ENCODE assay signal across 28 cellular contexts in genomic region chr3:70097084-70097483, GRCh38.
DNase-seq lines count a peak whose midpoint lies in the region; ATAC-seq, FAIRE-seq and TF ChIP-seq lines count a peak whose summit lies in the region.
"Had no signal": no experiment of that assay in that cellular context is flagged by ENCODE, and none has a peak within 500 bp of the region (broad histone marks: within the 10 kb centered on the region; RNA-seq: fewer than 3 reads in every experiment).

No MANE protein-coding gene starts in this region.

- POLR2A ChIA-PET in H1 (lab: Charles Lee; ENCODE audit: partially characterized antibody): no interaction called here

- intact Hi-C loops in natural killer cell (cut with micrococcal nuclease): no loop called here

- H3K27me3 ChIP-seq in GM23338 (ENCODE audit: insufficient read depth): no peaks in the 10 kb centered on the region
- no peaks in the 10 kb centered on the region for H3K27me3 ChIP-seq in H1 (replicated peaks in 1 of 4; ENCODE audit: control insufficient read depth in 3 of 4, extremely low read depth in 1 of 4, insufficient read depth in 3 of 4, low read length in 3 of 4)
- H3K27me3 ChIP-seq: SJSA1 had no signal

- no peak for TF ChIP-seq POLR2A in H1 (IDR thresholded peaks at IDR 0.05; ENCODE audit: control extremely low read depth in 1 of 2, low read depth in 2 of 2, low read length in 2 of 2)

- no peaks in the 10 kb centered on the region for H3K23me2 ChIP-seq in H1 (ENCODE audit: low read depth, low read length)

- H3K9me3 Mint-ChIP-seq in GM23338: no peaks in the 10 kb centered on the region; the same call in 2 of the 3 replicates
- peaks cover 0 to 8% (median 3%) of the 10 kb centered on the region in 6 donors for H3K9me3 Mint-ChIP-seq in immature natural killer cell
- H3K9me3 Mint-ChIP-seq in natural killer cell: no peaks in the 10 kb centered on the region
- H3K9me3 Mint-ChIP-seq: CD14-positive monocyte, HFFc6 had no signal

- TF ChIP-seq EP300 in H1 (IDR thresholded peaks at IDR 0.05; ENCODE audit: borderline replicate concordance in 1 of 2, low read depth in 2 of 2, low read length in 2 of 2): no peak

- H3K23ac ChIP-seq in H1 (ENCODE audit: insufficient read length): no peak overlapping the region

- no peaks in the 10 kb centered on the region for H3K27me3 Mint-ChIP-seq in GM23338 (ENCODE audit: insufficient read depth, low read depth, poor library complexity)
- H3K27me3 Mint-ChIP-seq in immature natural killer cell (ENCODE audit: low read depth in 3 of 3): peaks cover 0 to 6% (median 0%) of the 10 kb centered on the region in 3 donors
- peaks cover 0 to 3% of the 10 kb centered on the region in 2 donors for H3K27me3 Mint-ChIP-seq in natural killer cell (ENCODE audit: low read depth in 2 of 2)

- TF ChIP-seq CTCF in GM23338 (conservative IDR thresholded peaks at IDR 0.05; ENCODE audit: low read depth in 2 of 2) (peak; percentile 16 to 49; a peak in 3 of 4 replicates), H1 (IDR thresholded peaks at IDR 0.05; ENCODE audit: control extremely low read depth in 1 of 3, insufficient read depth in 1 of 3, low read depth in 1 of 3, low read length in 3 of 3) (no peak), natural killer cell (IDR thresholded peaks at IDR 0.05) (no peak)

- no peak overlapping the region for H4K91ac ChIP-seq in H1 (replicated peaks; ENCODE audit: insufficient read length, low read length)

- no peak overlapping the region for H3K56ac ChIP-seq in H1 (replicated peaks; ENCODE audit: insufficient read length, low read depth, low read length)

- H3K36me3 Mint-ChIP-seq in GM23338 (ENCODE audit: low read depth) (peaks cover 3% of the 10 kb centered on the region; the same call in 2 of the 3 replicates), immature natural killer cell (no peaks in the 10 kb centered on the region), natural killer cell (no peaks in the 10 kb centered on the region)
- H3K36me3 Mint-ChIP-seq: CD14-positive monocyte had no signal

- peak in 1 of 2 experiments; percentile 30; a peak in 2 of 4 replicates for TF ChIP-seq RAD21 in H1 (IDR thresholded peaks at IDR 0.05 in 1 of 2, conservative IDR thresholded peaks at IDR 0.05 in 1 of 2; ENCODE audit: low read depth in 2 of 2, low read length in 2 of 2)

- no peaks in the 10 kb centered on the region for H3K36me3 ChIP-seq in GM23338 (ENCODE audit: insufficient read depth)
- H3K36me3 ChIP-seq in H1 (ENCODE audit: control insufficient read depth in 2 of 4, insufficient read depth in 4 of 4, low read length in 3 of 4): no peaks in the 10 kb centered on the region
- H3K36me3 ChIP-seq: BE2C, HAP-1, SJSA1 had no signal

- H3K4me2 ChIP-seq in GM23338 (no peak overlapping the region), H1 (ENCODE audit: insufficient read depth in 1 of 2, low read depth in 2 of 2, low read length in 2 of 2) (no peak overlapping the region)

- H2BK5ac ChIP-seq in H1 (ENCODE audit: low read depth, low read length): no peak overlapping the region

- no peak overlapping the region for H3K14ac ChIP-seq in H1 (ENCODE audit: insufficient read length)

- no peak overlapping the region for H3K4me3 Mint-ChIP-seq in GM23338
- no peak overlapping the region for H3K4me3 Mint-ChIP-seq in immature natural killer cell
- H3K4me3 Mint-ChIP-seq in natural killer cell: no peak overlapping the region
- H3K4me3 Mint-ChIP-seq: CD14-positive monocyte, HFFc6 had no signal

- peak; percentile 7 for FAIRE-seq in H1 (lab: Jason Lieb, UNC)
- FAIRE-seq: HepG2 had no signal

- H2AFZ ChIP-seq in GM23338: 0 out of 2 replicates have a peak overlapping the region, but pooled peaks have one; percentile 8
- H2AFZ ChIP-seq in H1 (ENCODE audit: low read length): no peak overlapping the region
- H2AFZ ChIP-seq: GM23248 had no signal

- H2BK120ac ChIP-seq in H1 (replicated peaks; ENCODE audit: low read depth, low read length): no peak overlapping the region

- H3K9ac ChIP-seq in H1 (replicated peaks in 1 of 4; ENCODE audit: extremely low read depth in 1 of 4, low read depth in 3 of 4, low read length in 3 of 4): no peak overlapping the region; a peak in 1 of 7 replicates
- H3K9ac ChIP-seq: GM23248 had no signal

- H4K8ac ChIP-seq in H1 (ENCODE audit: extremely low read depth, insufficient read depth, low read length): no peak overlapping the region

- no peak for DNase-seq in GM23338 (ENCODE audit: low spot score)
- no peak for DNase-seq in H1 (ENCODE audit: low read depth in 1 of 2, low spot score in 2 of 2)
- DNase-seq in medulla oblongata (ENCODE audit: extremely low spot score): peak; percentile 44
- DNase-seq in immature natural killer cell: no peak
- no peak for DNase-seq in NK-92 (lab: John Stamatoyannopoulos, UW; ENCODE audit: unreplicated experiment)
- no peak for DNase-seq in activated naive CD4-positive, alpha-beta T cell treated with Interleukin-2 at 50 U/mL for 16 hours
- no peak for DNase-seq in natural killer cell
- DNase-seq: BE2C; Calu3; DMS153; DND-41; GM23248; HFFc6; Karpas-422; NCI-H1092 treated with DMSO at 0.1 percent for 48 hours; NCI-H1436 treated with DMSO at 0.1 percent for 48 hours; NCI-H187 treated with DMSO at 0.1 percent for 48 hours; NCI-H2171 treated with DMSO at 0.1 percent for 48 hours; NCI-H345; NCI-H510A treated with DMSO at 0.1 percent for 48 hours; NCI-H748 treated with DMSO at 0.1 percent for 48 hours; NK-92 treated with Interleukin-12 subunit alpha and Interleukin-12 subunit beta, amount 100 ng/mL, for 24 hours; Right ventricle myocardium superior; RPMI8226 had no signal

- no peaks in the 10 kb centered on the region for H4K20me1 ChIP-seq in GM23338 (replicated peaks; ENCODE audit: insufficient read depth)
- H4K20me1 ChIP-seq in H1 (replicated peaks in 1 of 2; ENCODE audit: control insufficient read depth in 1 of 2, insufficient read depth in 2 of 2, low read length in 2 of 2): no peaks in the 10 kb centered on the region

- CTCF ChIA-PET in H1 (lab: Charles Lee; ENCODE audit: partially characterized antibody): interaction anchor here (1.4 to 12.9 kb wide), 3 partner anchors 9 to 33 kb away, joined by 3 to 205 read pairs (median 6); no protein-coding TSS in a partner anchor

- H3K4me1 ChIP-seq in GM23338 (ENCODE audit: insufficient read depth): no peaks in the 10 kb centered on the region
- H3K4me1 ChIP-seq in H1 (replicated peaks in 1 of 4; ENCODE audit: control insufficient read depth in 3 of 4, insufficient read depth in 4 of 4, low read length in 3 of 4): no peaks in the 10 kb centered on the region
- H3K4me1 ChIP-seq: BE2C, HAP-1, SJSA1 had no signal

- no peaks in the 10 kb centered on the region for H3K4me1 Mint-ChIP-seq in GM23338
- H3K4me1 Mint-ChIP-seq in immature natural killer cell: no peaks in the 10 kb centered on the region
- no peaks in the 10 kb centered on the region for H3K4me1 Mint-ChIP-seq in natural killer cell
- H3K4me1 Mint-ChIP-seq: CD14-positive monocyte had no signal

- no peak overlapping the region for H2BK12ac ChIP-seq in H1 (ENCODE audit: low read depth, low read length)

- no peak overlapping the region for H2BK20ac ChIP-seq in H1 (ENCODE audit: low read length)

- no peaks in the 10 kb centered on the region for H3K9me3 ChIP-seq in H1 (ENCODE audit: insufficient read depth in 2 of 2, low read depth in 1 of 2, low read length in 1 of 2)
- H3K9me3 ChIP-seq: BE2C, HAP-1, SJSA1 had no signal

- H3K27ac ChIP-seq in GM23338 (ENCODE audit: low read depth): no peak overlapping the region
- no peak overlapping the region for H3K27ac ChIP-seq in H1 (ENCODE audit: low read depth, low read length)
- H3K27ac ChIP-seq: GM23248, SJSA1 had no signal

- H3K9me2 ChIP-seq in GM23338 (ENCODE audit: insufficient read depth): 0 out of 2 replicates have a peak, but pooled peaks cover 1% of the 10 kb centered on the region

- no peaks in the 10 kb centered on the region for H3F3A ChIP-seq in GM23338 (replicated peaks; ENCODE audit: low read depth)

- no peak overlapping the region for H3K4me3 ChIP-seq in GM23338
- no peak overlapping the region for H3K4me3 ChIP-seq in H1 (ENCODE audit: extremely low read depth in 1 of 4, insufficient read depth in 2 of 4, low read depth in 3 of 4, low read length in 4 of 4)
- H3K4me3 ChIP-seq: GM23248, HAP-1, SJSA1 had no signal

- 92% methylated on average over 1 of the region's 1 CpG; no CpG with 5 or more reads in 1 of the 2 experiments for WGBS in H1 (ENCODE audit: extremely low coverage in 1 of 2, insufficient coverage in 1 of 2, insufficient read length in 1 of 2, insufficient replicate concordance in 2 of 2, low coverage in 1 of 2, low lambda C conversion rate in 2 of 2, missing lambda C conversion rate in 1 of 2), 2 experiments

- ATAC-seq in GM23338 (no peak), natural killer cell (no peak)
- ATAC-seq: HepG2 had no signal

- no peak overlapping the region for H2BK15ac ChIP-seq in H1 (ENCODE audit: low read length)

- H4K5ac ChIP-seq in H1 (ENCODE audit: insufficient read length, low read depth, low read length): no peak overlapping the region

- H3K4ac ChIP-seq in H1 (replicated peaks; ENCODE audit: insufficient read length, low read depth, low read length): no peak overlapping the region

- no peaks in the 10 kb centered on the region for H3K79me1 ChIP-seq in H1 (ENCODE audit: low read depth, low read length)

- H3K79me2 ChIP-seq in GM23338 (replicated peaks; ENCODE audit: insufficient read depth) (no peaks in the 10 kb centered on the region), H1 (ENCODE audit: control insufficient read depth in 1 of 2, insufficient read depth in 2 of 2, low read length in 2 of 2) (no peaks in the 10 kb centered on the region)

- H3K18ac ChIP-seq in H1 (ENCODE audit: extremely low read depth, low read length): no peak overlapping the region

- H2AK5ac ChIP-seq in H1 (ENCODE audit: low read depth, low read length): no peak overlapping the region

- no peak overlapping the region for H3K27ac Mint-ChIP-seq in GM23338
- no peak overlapping the region for H3K27ac Mint-ChIP-seq in immature natural killer cell
- H3K27ac Mint-ChIP-seq in natural killer cell: no peak overlapping the region
- H3K27ac Mint-ChIP-seq: CD14-positive monocyte, HFFc6 had no signal

TF ChIP-seq in GM23338, 12 proteins besides CTCF, POLR2A, EP300 and RAD21 (continues in another document):
- TF ChIP-seq STAT1 (IDR thresholded peaks at IDR 0.05; ENCODE audit: unreplicated experiment) (no peak), CREB1 (CRISPR knock-in tag; IDR thresholded peaks at IDR 0.05; ENCODE audit: low read depth) (no peak)

TF ChIP-seq in H1, 55 proteins besides CTCF, POLR2A, EP300 and RAD21 (continues in another document):
- TF ChIP-seq ATF2 (IDR thresholded peaks at IDR 0.05; ENCODE audit: low read length): no peak
- TF ChIP-seq YY1 (IDR thresholded peaks at IDR 0.05; ENCODE audit: low read depth, low read length): no peak

Comparison
In these comparisons a context has a peak if more than half of its experiments do, and no peak if none do; other contexts are left out.
1. CTCF ChIP-seq: peak in GM23338 (2 of 2); none in H1 (0 of 3) and natural killer cell (single experiment).